In the genomic region with DNA sequence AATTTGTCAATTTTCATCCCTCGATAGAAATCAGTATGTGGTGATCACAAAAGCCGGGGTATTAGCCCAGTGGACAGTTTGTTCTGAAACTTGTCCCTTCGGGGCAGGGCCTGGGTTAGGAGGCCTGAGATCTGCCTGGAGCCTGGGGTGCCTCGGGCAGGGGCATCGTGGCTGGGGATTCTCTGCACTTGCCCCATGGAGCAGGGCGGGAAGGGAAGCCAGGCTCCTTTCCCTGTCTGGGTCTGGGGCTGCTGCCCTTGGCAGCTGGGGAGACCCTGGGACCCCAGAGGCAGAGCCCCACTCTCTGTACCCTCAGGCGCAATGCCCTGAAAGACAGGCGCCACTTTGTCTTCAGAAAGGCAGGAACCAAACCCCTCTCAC, we compare ENCODE assay signal across 12 cellular contexts. TPM values are rescaled to one million over a fixed set of nuclear protein-coding genes. Genes with fewer than 3 reads are reported as not detected.
"Had no signal": no experiment of that assay in that cellular context is flagged by ENCODE, and none has a peak within 500 bp of the region (broad histone marks: within the 10 kb centered on the region; RNA-seq: fewer than 3 reads in every experiment).

No MANE protein-coding gene starts in this region.

- H3K9me3 Mint-ChIP-seq: nephron; stimulated activated naive CD8-positive, alpha-beta T cell treated with anti-CD3 and anti-CD28 coated beads, Interleukin-15, amount 100 ng/mL, for 72 hours had no signal

- H3K4me3 ChIP-seq: left ventricle myocardium inferior, psoas muscle had no signal

- DNase-seq: activated CD4-positive, CD25-positive, alpha-beta regulatory T cell treated with anti-CD3 and anti-CD28 coated beads, Interleukin-2, amount 50 U/mL, for 72 hours; activated CD8-positive, alpha-beta memory T cell treated with anti-CD3 and anti-CD28 coated beads, Interleukin-2, amount 10 ng/mL, durations not matched to agents 7 days and 5 days; activated gamma-delta T cell treated with Interleukin-2 at 50 U/mL for 16 hours; islet precursor cell; mesendoderm; stimulated activated CD4-positive, alpha-beta T cell treated with anti-CD3 and anti-CD28 coated beads, Interleukin-1b, Interleukin-23, amount 100 ng/mL, for 48 hours; stimulated activated naive CD8-positive, alpha-beta T cell treated with anti-CD3 and anti-CD28 coated beads, Interleukin-15, amount 100 ng/mL, for 72 hours had no signal

- H3K27ac Mint-ChIP-seq: activated CD8-positive, alpha-beta memory T cell treated with anti-CD3 and anti-CD28 coated beads, Interleukin-2, amount 10 ng/mL, durations not matched to agents 7 days and 5 days; nephron had no signal

- H3K4me1 ChIP-seq: psoas muscle had no signal

- H3K9me3 ChIP-seq: left ventricle myocardium inferior, psoas muscle had no signal

- H3K4me3 Mint-ChIP-seq: activated CD8-positive, alpha-beta memory T cell treated with anti-CD3 and anti-CD28 coated beads, Interleukin-2, amount 10 ng/mL, durations not matched to agents 7 days and 5 days; nephron had no signal

- ATAC-seq: activated CD8-positive, alpha-beta memory T cell treated with anti-CD3 and anti-CD28 coated beads, Interleukin-2, amount 10 ng/mL, durations not matched to agents 7 days and 5 days; psoas muscle; stimulated activated naive CD8-positive, alpha-beta T cell treated with anti-CD3 and anti-CD28 coated beads, Interleukin-15, amount 100 ng/mL, for 72 hours had no signal

- H3K27ac ChIP-seq: left ventricle myocardium inferior, psoas muscle had no signal

- H3K36me3 ChIP-seq: left ventricle myocardium inferior had no signal

- H3K36me3 Mint-ChIP-seq: activated CD8-positive, alpha-beta memory T cell treated with anti-CD3 and anti-CD28 coated beads, Interleukin-2, amount 10 ng/mL, durations not matched to agents 7 days and 5 days had no signal

RNA-seq across cellular contexts. Expression of a gene that starts 27.4 kb away (rescaled TPM):
- total RNA-seq: activated CD8-positive, alpha-beta memory T cell treated with anti-CD3 and anti-CD28 coated beads, Interleukin-2, amount 10 ng/mL, durations not matched to agents 7 days and 5 days; left ventricle myocardium inferior; T-helper 1 cell treated with Interleukin-12 subunit alpha and Interleukin-12 subunit beta and Interleukin-4 antibody, amounts not matched to agents 30 ng/mL and 1 ng/mL, for 36 hours; ureter had no signal
